In genomic region chr7:149175150-149175549, GRCh38 we compare ENCODE assay signal across 1 cellular context.
A peak's percentile ranks its signal among the peaks of the same experiment; 100 is the strongest.
TF ChIP-seq lines count a peak whose summit lies in the region.

No MANE protein-coding gene starts in this region.

TF ChIP-seq in SK-N-SH, 30 proteins besides CTCF, POLR2A, EP300 and RAD21:
- TF ChIP-seq GATA2 (CRISPR knock-in tag; IDR thresholded peaks at IDR 0.05): peak; percentile 35; the same call in 1 of the 2 replicates
- TF ChIP-seq CHD2 (IDR thresholded peaks at IDR 0.05; ENCODE audit: low read length, partially characterized antibody): peak; percentile 74
- no peak for TF ChIP-seq TAF1 (IDR thresholded peaks at IDR 0.05; ENCODE audit: borderline replicate concordance, low read depth, low read length)
- peak; percentile 55 for TF ChIP-seq MXI1 (IDR thresholded peaks at IDR 0.05; ENCODE audit: low read depth, low read length)
- TF ChIP-seq RCOR1 (IDR thresholded peaks at IDR 0.05; ENCODE audit: low read length): peak; percentile 75; the same call in 1 of the 2 replicates
